8 cellular contexts compared by ENCODE assay signal in genomic region chr3:127455541-127456450, GRCh38.
DNase-seq lines count a peak whose midpoint lies in the region; ATAC-seq and TF ChIP-seq lines count a peak whose summit lies in the region.

No MANE protein-coding gene starts in this region.

- H3K9me3 Mint-ChIP-seq in activated naive CD4-positive, alpha-beta T cell treated with anti-CD3 and anti-CD28 coated beads, Interleukin-2, amount 50 U/mL, for 72 hours, result no peaks in the 10 kb centered on the region

- H3K4me1 ChIP-seq in HUES64 (ENCODE audit: insufficient read depth, low read length) (peaks cover 17% of the 10 kb centered on the region), OCI-LY1 (ENCODE audit: insufficient read depth, low read length, severe bottlenecking) (no peaks in the 10 kb centered on the region), uterus (peaks cover 0 to 16% of the 10 kb centered on the region in 2 donors)

- H3K4me3 ChIP-seq in HUES64 (ENCODE audit: low read length), result peak overlapping the region; percentile 54
- no peak overlapping the region for H3K4me3 ChIP-seq in OCI-LY1 (ENCODE audit: low read depth, low read length, poor library complexity, severe bottlenecking)
- no peak overlapping the region for H3K4me3 ChIP-seq in uterus

- H3K79me2 ChIP-seq in OCI-LY1 (ENCODE audit: insufficient read depth, low read length), result no peaks in the 10 kb centered on the region

- ATAC-seq in GM19351 (IDR thresholded peaks at IDR 0.05; ENCODE audit: unreplicated experiment), result peak; percentile 78
- ATAC-seq in activated naive CD4-positive, alpha-beta T cell treated with anti-CD3 and anti-CD28 coated beads, Interleukin-2, amount 50 U/mL, for 72 hours, result peak; percentile 80 to 96

- under 1% methylated on average over 67 of the region's 67 CpGs for WGBS in HUES64

- H3K27ac Mint-ChIP-seq in activated naive CD4-positive, alpha-beta T cell treated with anti-CD3 and anti-CD28 coated beads, Interleukin-2, amount 50 U/mL, for 72 hours, result no peak overlapping the region

- H3K27ac ChIP-seq in HUES64 (ENCODE audit: low read depth, low read length) (no peak overlapping the region), OCI-LY1 (ENCODE audit: low read depth, low read length, poor library complexity, severe bottlenecking) (no peak overlapping the region), uterus (no peak overlapping the region)

- TF ChIP-seq CTCF in OCI-LY1 (IDR thresholded peaks at IDR 0.05; ENCODE audit: low read length), result peak; percentile 69
- peak; percentile 60 to 92 (median 74) for TF ChIP-seq CTCF in uterus (IDR thresholded peaks at IDR 0.05)

- no peak overlapping the region for H2AFZ ChIP-seq in OCI-LY1 (ENCODE audit: low read length)

- no peaks in the 10 kb centered on the region for H4K20me1 ChIP-seq in OCI-LY1 (ENCODE audit: insufficient read depth, low read length)

- intact Hi-C loops in head of caudate nucleus (cut with DNase I), result loop anchor here (5.0 kb wide), 1 partner anchor 778 kb away; no protein-coding TSS in a partner anchor
- intact Hi-C loops in uterus (cut with DNase I; ENCODE audit: low total_unique reads), result no loop called here

- H3K9me3 ChIP-seq in HUES64 (ENCODE audit: insufficient read depth, low read depth, low read length) (no peaks in the 10 kb centered on the region), OCI-LY1 (ENCODE audit: low read length) (no peaks in the 10 kb centered on the region), uterus (no peaks in the 10 kb centered on the region)

- DNase-seq in CD1c-positive myeloid dendritic cell (ENCODE audit: extremely low spot score), result peak; percentile 64
- DNase-seq in activated naive CD4-positive, alpha-beta T cell treated with anti-CD3 and anti-CD28 coated beads, Interleukin-2, amount 50 U/mL, for 72 hours (ENCODE audit: low spot score in 2 of 2), result peak in 1 of 2 donors; percentile 83
- DNase-seq in head of caudate nucleus, result peak; percentile 43 to 90 (median 78)
- peak; percentile 54 for DNase-seq in occipital lobe (lab: John Stamatoyannopoulos, UW)
- DNase-seq in uterus, result peak in 1 of 2 donors; percentile 55

- H3K9me2 ChIP-seq in OCI-LY1 (ENCODE audit: low read depth, low read length), result no peaks in the 10 kb centered on the region

- no peak overlapping the region for H3K4me2 ChIP-seq in OCI-LY1 (ENCODE audit: low read length)

- H3K9ac ChIP-seq in HUES64 (ENCODE audit: low read depth, low read length), result 0 out of 2 replicates have a peak overlapping the region, but pooled peaks have one; percentile 7
- H3K9ac ChIP-seq in OCI-LY1 (ENCODE audit: low read length), result no peak overlapping the region

- H3F3A ChIP-seq in OCI-LY1 (ENCODE audit: insufficient read depth, low read length), result no peaks in the 10 kb centered on the region

- no peaks in the 10 kb centered on the region for H3K36me3 ChIP-seq in HUES64 (ENCODE audit: insufficient read depth, low read length)
- no peaks in the 10 kb centered on the region for H3K36me3 ChIP-seq in OCI-LY1 (ENCODE audit: insufficient read depth, low read length)
- no peaks in the 10 kb centered on the region for H3K36me3 ChIP-seq in uterus

- H3K27me3 ChIP-seq in HUES64 (ENCODE audit: insufficient read depth, low read length) (peaks cover 58% of the 10 kb centered on the region), OCI-LY1 (ENCODE audit: insufficient read depth, low read length) (peaks cover 6% of the 10 kb centered on the region), uterus (peaks cover 4 to 6% of the 10 kb centered on the region in 2 donors)

- no peak for TF ChIP-seq POLR2A in uterus (IDR thresholded peaks at IDR 0.05)

- peaks cover 0 to 8% of the 10 kb centered on the region in 2 donors for H3K36me3 Mint-ChIP-seq in activated naive CD4-positive, alpha-beta T cell treated with anti-CD3 and anti-CD28 coated beads, Interleukin-2, amount 50 U/mL, for 72 hours
